ENCODE assay signal across 8 cellular contexts in the genomic region with DNA sequence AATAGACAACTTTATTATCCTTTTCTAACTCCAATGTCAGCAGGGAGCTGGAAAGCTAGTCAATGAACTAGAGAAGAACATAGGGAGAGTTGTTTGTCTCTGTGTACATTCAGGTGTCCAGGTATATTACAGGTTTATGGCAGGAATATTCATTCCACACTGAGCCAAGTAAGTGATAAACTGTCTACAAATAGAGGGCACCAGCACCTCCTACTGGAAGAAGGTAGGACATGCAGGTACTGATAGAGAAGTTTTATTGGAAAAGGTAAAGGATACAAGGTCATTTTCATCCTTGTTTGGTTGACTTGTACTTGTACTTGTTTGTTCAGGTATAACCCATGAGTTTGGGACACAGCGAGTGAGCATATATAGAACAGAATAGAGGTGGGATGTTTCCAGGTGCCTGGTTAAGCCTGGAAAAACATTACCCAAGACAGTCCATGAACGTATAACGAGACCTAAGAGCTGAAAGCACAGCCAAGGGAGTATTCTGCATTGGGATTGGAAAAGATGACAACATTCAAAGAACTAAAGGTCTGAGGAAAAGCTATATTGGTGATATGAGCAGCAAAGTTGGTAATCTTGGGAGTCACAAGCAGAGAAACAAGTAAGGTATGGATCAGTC.
DNase-seq lines count a peak whose midpoint lies in the region; ATAC-seq and TF ChIP-seq lines count a peak whose summit lies in the region.

No MANE protein-coding gene starts in this region.

- DNase-seq in AG10803 (ENCODE audit: low read depth) (peak; percentile 38), GM12865 (ENCODE audit: low read depth) (peak; percentile 31), esophagus muscularis mucosa (ENCODE audit: extremely low spot score) (peak; percentile 50), midbrain (lab: John Stamatoyannopoulos, UW) (no peak)
- peak; percentile 27 for DNase-seq in stimulated activated CD8-positive, alpha-beta memory T cell treated with anti-CD3 and anti-CD28 coated beads, Interleukin-4, amount 100 ng/mL, for 48 hours

- TF ChIP-seq CTCF in AG10803 (conservative IDR thresholded peaks at IDR 0.05; ENCODE audit: low read length) (peak; percentile 84), GM12865 (IDR thresholded peaks at IDR 0.05; ENCODE audit: insufficient read depth, low read depth, low read length, missing control alignments) (peak; percentile 67), OCI-LY1 (IDR thresholded peaks at IDR 0.05; ENCODE audit: low read length) (peak; percentile 51), esophagus muscularis mucosa (IDR thresholded peaks at IDR 0.05) (peak; percentile 45 to 56 (median 56))

- H3K4me3 ChIP-seq in AG10803 (ENCODE audit: low read length) (no peak overlapping the region), GM12865 (ENCODE audit: low read depth, low read length) (no peak overlapping the region), OCI-LY1 (ENCODE audit: low read depth, low read length, poor library complexity, severe bottlenecking) (no peak overlapping the region), esophagus muscularis mucosa (no peak overlapping the region)

- no peaks in the 10 kb centered on the region for H3F3A ChIP-seq in OCI-LY1 (ENCODE audit: insufficient read depth, low read length)

- intact Hi-C loops in esophagus muscularis mucosa (cut with DNase I), result no loop called here

- ATAC-seq in GM19351 (IDR thresholded peaks at IDR 0.05; ENCODE audit: unreplicated experiment), result no peak
- no peak for ATAC-seq in HG03196 (IDR thresholded peaks at IDR 0.05; ENCODE audit: unreplicated experiment)

- no peaks in the 10 kb centered on the region for H3K4me1 ChIP-seq in OCI-LY1 (ENCODE audit: insufficient read depth, low read length, severe bottlenecking)
- peaks cover 0 to 9% (median under 1%) of the 10 kb centered on the region in 4 donors for H3K4me1 ChIP-seq in esophagus muscularis mucosa

- no peaks in the 10 kb centered on the region for H3K9me2 ChIP-seq in OCI-LY1 (ENCODE audit: low read depth, low read length)

- TF ChIP-seq POLR2A in esophagus muscularis mucosa (IDR thresholded peaks at IDR 0.05; ENCODE audit: low read depth), result no peak

- H4K20me1 ChIP-seq in OCI-LY1 (ENCODE audit: insufficient read depth, low read length), result no peaks in the 10 kb centered on the region

- no peak for TF ChIP-seq EP300 in esophagus muscularis mucosa (IDR thresholded peaks at IDR 0.05)

- H3K36me3 ChIP-seq in OCI-LY1 (ENCODE audit: insufficient read depth, low read length), result no peaks in the 10 kb centered on the region
- no peaks in the 10 kb centered on the region for H3K36me3 ChIP-seq in esophagus muscularis mucosa

- no peak overlapping the region for H2AFZ ChIP-seq in OCI-LY1 (ENCODE audit: low read length)

- no peaks in the 10 kb centered on the region for H3K79me2 ChIP-seq in OCI-LY1 (ENCODE audit: insufficient read depth, low read length)

- H3K9ac ChIP-seq in OCI-LY1 (ENCODE audit: low read length), result no peak overlapping the region

- 88% methylated on average over 3 of the region's 3 CpGs for WGBS in esophagus muscularis mucosa

- H3K27me3 ChIP-seq in OCI-LY1 (ENCODE audit: insufficient read depth, low read length) (no peaks in the 10 kb centered on the region), esophagus muscularis mucosa (no peaks in the 10 kb centered on the region)

- H3K27ac ChIP-seq in OCI-LY1 (ENCODE audit: low read depth, low read length, poor library complexity, severe bottlenecking), result no peak overlapping the region
- no peak overlapping the region for H3K27ac ChIP-seq in esophagus muscularis mucosa (replicated peaks in 1 of 4)

- H3K9me3 ChIP-seq in OCI-LY1 (ENCODE audit: low read length), result no peaks in the 10 kb centered on the region
- no peaks in the 10 kb centered on the region for H3K9me3 ChIP-seq in esophagus muscularis mucosa

- H3K4me2 ChIP-seq in OCI-LY1 (ENCODE audit: low read length), result no peak overlapping the region
